ENCODE assay signal across 8 cellular contexts in genomic region chr6:13795041-13795748, GRCh38. TPM values are rescaled to one million over a fixed set of nuclear protein-coding genes. Genes with fewer than 3 reads are reported as not detected.
DNase-seq lines count a peak whose midpoint lies in the region; ATAC-seq and TF ChIP-seq lines count a peak whose summit lies in the region.

No MANE protein-coding gene starts in this region.

- intact Hi-C loops in heart left ventricle (cut with DNase I) = loop anchor here in 7 of 10 donors (2.0 to 10.0 kb wide), 4 partner anchors 267 to 272 kb away; no protein-coding TSS in a partner anchor

- 43 to 48% (median 45%) methylated on average over 8 of the region's 8 CpGs for WGBS in heart left ventricle, 4 donors

- ATAC-seq in HG02588 (IDR thresholded peaks at IDR 0.05; ENCODE audit: unreplicated experiment) (peak; percentile 87), heart left ventricle (peak; percentile 58 to 90 (median 88)), HG03139 (IDR thresholded peaks at IDR 0.05; ENCODE audit: unreplicated experiment) (no peak)

- H3K9me3 ChIP-seq in heart left ventricle = no peaks in the 10 kb centered on the region

- peaks cover 0 to 5% (median 0%) of the 10 kb centered on the region in 12 donors for H3K4me1 ChIP-seq in heart left ventricle

- peaks cover 0 to 84% (median 66%) of the 10 kb centered on the region in 9 donors for H3K36me3 ChIP-seq in heart left ventricle

- TF ChIP-seq POLR2A in heart left ventricle (IDR thresholded peaks at IDR 0.05) = no peak

- H3K27ac ChIP-seq in heart left ventricle = no peak overlapping the region

- TF ChIP-seq CTCF in GM12801 (IDR thresholded peaks at IDR 0.05; ENCODE audit: extremely low read depth, insufficient read length) = peak; percentile 69
- TF ChIP-seq CTCF in heart left ventricle (IDR thresholded peaks at IDR 0.05) = peak; percentile 85 to 97 (median 92)

- H3K27me3 ChIP-seq in heart left ventricle = no peaks in the 10 kb centered on the region

- peak; percentile 61 for DNase-seq in NCI-H1105 (lab: John Stamatoyannopoulos, UW)
- peak; percentile 26 to 77 for DNase-seq in SW 1271 (lab: John Stamatoyannopoulos, UW)
- DNase-seq in activated naive CD8-positive, alpha-beta T cell treated with anti-CD3 and anti-CD28 coated beads, Interleukin-2, amount 50 U/mL, for 16 hours (ENCODE audit: low read depth, low spot score) = peak; percentile 82
- peak; percentile 76 to 85 (median 79) for DNase-seq in heart left ventricle
- peak; percentile 35 for DNase-seq in pulmonary artery endothelial cell (ENCODE audit: low read depth, low spot score)

- no peak overlapping the region for H3K4me3 ChIP-seq in heart left ventricle

RNA-seq across cellular contexts. Expression of gene MCUR1, which starts 19.2 kb away (rescaled TPM):
- 10 to 100 TPM; 16.3 to 32.1 (median 28.0) TPM for total RNA-seq in heart left ventricle
- 10 to 100 TPM; 12.6 to 62.0 TPM for polyA plus RNA-seq in heart left ventricle
- 5.7 and 10.8 TPM in 2 replicates for total RNA-seq in pulmonary artery endothelial cell
